Comparison of ENCODE assay signal across 8 cellular contexts in the genomic region with DNA sequence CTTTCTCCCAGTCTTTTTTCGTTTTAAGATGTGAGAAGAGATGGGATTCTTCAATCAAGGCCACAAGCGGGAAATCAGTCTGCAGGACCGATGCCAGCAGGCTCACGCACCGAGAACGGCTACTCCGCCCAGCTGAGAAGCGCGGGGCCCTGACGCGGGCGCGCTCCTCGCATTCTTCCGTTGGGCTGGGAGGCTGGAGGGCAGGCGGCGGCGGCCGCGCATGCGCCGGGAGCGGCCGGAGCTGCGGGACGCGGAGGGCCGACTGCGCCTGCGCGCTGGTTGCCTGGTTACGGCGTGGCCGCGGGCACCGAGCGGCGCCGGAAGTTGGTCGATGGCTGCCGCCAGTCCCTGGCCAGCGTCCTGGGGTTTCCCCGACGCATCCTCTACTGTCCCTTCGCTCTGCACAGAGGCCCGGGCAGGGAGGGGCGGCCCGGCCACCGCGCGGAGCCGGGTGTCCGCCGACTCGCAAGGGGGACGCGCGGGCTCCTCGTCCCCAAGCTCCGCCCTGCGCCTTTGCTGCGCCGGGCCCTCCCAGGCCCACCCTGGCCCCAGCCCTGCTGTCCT. TPM values are rescaled to one million over a fixed set of nuclear protein-coding genes. Genes with fewer than 3 reads are reported as not detected.
DNase-seq lines count a peak whose midpoint lies in the region; ATAC-seq lines count a peak whose summit lies in the region.

No MANE protein-coding gene starts in this region.

- ATAC-seq in GM19043 (IDR thresholded peaks at IDR 0.05; ENCODE audit: low read depth, unreplicated experiment) (peak; percentile 54), HG03342 (IDR thresholded peaks at IDR 0.05; ENCODE audit: unreplicated experiment) (peak; percentile 61)

- DNase-seq in Ammon's horn (ENCODE audit: low spot score) (peak; percentile 92), NCI-H446 (lab: John Stamatoyannopoulos, UW) (peak; percentile 74 to 90), cerebellum (ENCODE audit: low spot score) (peak; percentile 94), kidney glomerular epithelial cell (lab: John Stamatoyannopoulos, UW) (peak; percentile 85)
- peak; percentile 92 for DNase-seq in activated CD4-positive, alpha-beta T cell treated with anti-CD3 and anti-CD28 coated beads for 1 hour
- DNase-seq in stimulated activated CD4-positive, alpha-beta T cell treated with anti-CD3 and anti-CD28 coated beads, Interleukin-15, amount 100 ng/mL, for 48 hours (ENCODE audit: low read depth in 2 of 2): peak; percentile 87 to 92

RNA-seq across cellular contexts. Expression of gene SEC16A, which starts 0.8 kb away (rescaled TPM):
- total RNA-seq in cerebellum: 18.4 TPM

RNA-seq across cellular contexts. Expression of gene INPP5E, which starts 44.0 kb away (rescaled TPM):
- 11.1 TPM for total RNA-seq in cerebellum

Comparison
In these comparisons a context has a peak if more than half of its experiments do, and no peak if none do; other contexts are left out.
1. Peak in every context shown above with its lines: DNase-seq and ATAC-seq.